14 cellular contexts compared by ENCODE assay signal in genomic region chr3:194208701-194209100, GRCh38.
DNase-seq lines count a peak whose midpoint lies in the region; ATAC-seq, FAIRE-seq and TF ChIP-seq lines count a peak whose summit lies in the region.
"Had no signal": no experiment of that assay in that cellular context is flagged by ENCODE, and none has a peak within 500 bp of the region (broad histone marks: within the 10 kb centered on the region; RNA-seq: fewer than 3 reads in every experiment).

No MANE protein-coding gene starts in this region.

- 88% methylated on average over 3 of the region's 3 CpGs; no CpG with 5 or more reads in 1 of the 2 experiments for WGBS in H1 (ENCODE audit: extremely low coverage in 1 of 2, insufficient coverage in 1 of 2, insufficient read length in 1 of 2, insufficient replicate concordance in 2 of 2, low coverage in 1 of 2, low lambda C conversion rate in 2 of 2, missing lambda C conversion rate in 1 of 2), 2 experiments
- 19 to 69% (median 45%) methylated on average over 3 of the region's 3 CpGs for WGBS in small intestine, 3 donors

- H2BK120ac ChIP-seq in H1 (replicated peaks; ENCODE audit: low read depth, low read length): peak overlapping the region; percentile 24

- H2BK5ac ChIP-seq in H1 (ENCODE audit: low read depth, low read length): no peak overlapping the region

- no peak overlapping the region for H3K56ac ChIP-seq in H1 (replicated peaks; ENCODE audit: insufficient read length, low read depth, low read length)

- H3K79me1 ChIP-seq in H1 (ENCODE audit: low read depth, low read length): no peaks in the 10 kb centered on the region

- H2BK12ac ChIP-seq in H1 (ENCODE audit: low read depth, low read length): no peak overlapping the region

- POLR2A ChIA-PET in H1 (lab: Charles Lee; ENCODE audit: partially characterized antibody): no interaction called here

- in situ Hi-C loops in GM13977 (cut with MboI; ENCODE audit: low pct_unique_long_range_greater_than_20kb, low sequenced_read_pairs, unreplicated experiment): no loop called here

- no peak for TF ChIP-seq CTCF in H1 (IDR thresholded peaks at IDR 0.05; ENCODE audit: control extremely low read depth in 1 of 3, insufficient read depth in 1 of 3, low read depth in 1 of 3, low read length in 3 of 3)
- TF ChIP-seq CTCF in GM13977 (IDR thresholded peaks at IDR 0.05; ENCODE audit: extremely low read depth, insufficient read depth, missing control alignments): no peak

- CTCF ChIA-PET in H1 (lab: Charles Lee; ENCODE audit: partially characterized antibody): interaction anchor here (1.6 kb wide), 1 partner anchor 107 kb away, joined by 5 read pairs; no protein-coding TSS in a partner anchor

- ATAC-seq in GM21723 (IDR thresholded peaks at IDR 0.05; ENCODE audit: unreplicated experiment): no peak
- ATAC-seq: A549, GM12878, HCT116, K562 had no signal

- no peak overlapping the region for H4K91ac ChIP-seq in H1 (replicated peaks; ENCODE audit: insufficient read length, low read length)

- H4K20me1 ChIP-seq in H1 (replicated peaks in 1 of 2; ENCODE audit: control insufficient read depth in 1 of 2, insufficient read depth in 2 of 2, low read length in 2 of 2): no peaks in the 10 kb centered on the region

- H3K36me3 ChIP-seq in H1 (ENCODE audit: control insufficient read depth in 2 of 4, insufficient read depth in 4 of 4, low read length in 3 of 4): no peaks in the 10 kb centered on the region
- H3K36me3 ChIP-seq in small intestine (ENCODE audit: control insufficient read depth in 2 of 2, insufficient read depth in 2 of 2, low read length in 2 of 2): no peaks in the 10 kb centered on the region
- H3K36me3 ChIP-seq: BE2C had no signal

- DNase-seq in DMS79 (lab: John Stamatoyannopoulos, UW) (peak; percentile 72), DMS79 treated with DMSO at 0.1 percent for 48 hours (lab: John Stamatoyannopoulos, UW) (peak; percentile 85), H1 (ENCODE audit: low read depth in 1 of 2, low spot score in 2 of 2) (no peak), small intestine (peak; percentile 13), GM13977 (ENCODE audit: low spot score) (no peak)
- DNase-seq: BE2C; CD4-positive, alpha-beta memory T cell had no signal

- no peak overlapping the region for H3K9ac ChIP-seq in H1 (replicated peaks in 1 of 4; ENCODE audit: extremely low read depth in 1 of 4, low read depth in 3 of 4, low read length in 3 of 4)

- no peak for TF ChIP-seq EP300 in H1 (IDR thresholded peaks at IDR 0.05; ENCODE audit: borderline replicate concordance in 1 of 2, low read depth in 2 of 2, low read length in 2 of 2)

- no peak for TF ChIP-seq RAD21 in H1 (IDR thresholded peaks at IDR 0.05 in 1 of 2, conservative IDR thresholded peaks at IDR 0.05 in 1 of 2; ENCODE audit: low read depth in 2 of 2, low read length in 2 of 2)

- H2AFZ ChIP-seq in H1 (ENCODE audit: low read length): no peak overlapping the region

- H3K18ac ChIP-seq in H1 (ENCODE audit: extremely low read depth, low read length): no peak overlapping the region

- no peak overlapping the region for H2BK15ac ChIP-seq in H1 (ENCODE audit: low read length)

- no peaks in the 10 kb centered on the region for H3K79me2 ChIP-seq in H1 (ENCODE audit: control insufficient read depth in 1 of 2, insufficient read depth in 2 of 2, low read length in 2 of 2)

- FAIRE-seq in H1 (lab: Jason Lieb, UNC) (no peak), small intestine (lab: Jason Lieb, UNC) (no peak)
- FAIRE-seq: A549, GM12878, H54, K562 had no signal

- no peak overlapping the region for H3K14ac ChIP-seq in H1 (ENCODE audit: insufficient read length)

- no peak overlapping the region for H4K8ac ChIP-seq in H1 (ENCODE audit: extremely low read depth, insufficient read depth, low read length)

- TF ChIP-seq POLR2A in H1 (IDR thresholded peaks at IDR 0.05; ENCODE audit: control extremely low read depth in 1 of 2, low read depth in 2 of 2, low read length in 2 of 2): no peak

- no peak overlapping the region for H3K4me2 ChIP-seq in H1 (ENCODE audit: insufficient read depth in 1 of 2, low read depth in 2 of 2, low read length in 2 of 2)
- H3K4me2 ChIP-seq: A549 had no signal

- H3K27me3 ChIP-seq in H1 (replicated peaks in 1 of 4; ENCODE audit: control insufficient read depth in 3 of 4, extremely low read depth in 1 of 4, insufficient read depth in 3 of 4, low read length in 3 of 4) (peaks cover 0 to 4% (median 2%) of the 10 kb centered on the region in 4 experiments; a peak in 2 of 7 replicates), small intestine (ENCODE audit: control insufficient read depth in 2 of 2, insufficient read depth in 2 of 2, low read length in 2 of 2) (peaks cover 0 to 2% of the 10 kb centered on the region in 2 donors)
- H3K27me3 ChIP-seq: BE2C had no signal

- no peak overlapping the region for H4K5ac ChIP-seq in H1 (ENCODE audit: insufficient read length, low read depth, low read length)

- peak overlapping the region; percentile 66; the same call in 1 of the 2 replicates for H2BK20ac ChIP-seq in H1 (ENCODE audit: low read length)

- H3K9me3 ChIP-seq in H1 (ENCODE audit: insufficient read depth in 2 of 2, low read depth in 1 of 2, low read length in 1 of 2) (no peaks in the 10 kb centered on the region), small intestine (ENCODE audit: control insufficient read depth, low read depth) (no peaks in the 10 kb centered on the region)
- H3K9me3 ChIP-seq: A549, BE2C had no signal

- H3K4me1 ChIP-seq in H1 (replicated peaks in 1 of 4; ENCODE audit: control insufficient read depth in 3 of 4, insufficient read depth in 4 of 4, low read length in 3 of 4): peaks cover 15 to 33% (median 23%) of the 10 kb centered on the region in 4 experiments
- no peaks in the 10 kb centered on the region for H3K4me1 ChIP-seq in small intestine (ENCODE audit: control insufficient read depth in 2 of 2, insufficient read depth in 1 of 2, low read depth in 1 of 2, low read length in 1 of 2)
- H3K4me1 ChIP-seq: A549 had no signal

- no peak overlapping the region for H3K23ac ChIP-seq in H1 (ENCODE audit: insufficient read length)

- H3K27ac ChIP-seq in H1 (ENCODE audit: low read depth, low read length): no peak overlapping the region
- no peak overlapping the region for H3K27ac ChIP-seq in small intestine (ENCODE audit: low read depth in 1 of 2, low read length in 1 of 2)
- H3K27ac ChIP-seq: A549, C4-2B had no signal

- no peak overlapping the region for H2AK5ac ChIP-seq in H1 (ENCODE audit: low read depth, low read length)

- no peak overlapping the region for H3K4ac ChIP-seq in H1 (replicated peaks; ENCODE audit: insufficient read length, low read depth, low read length)

- H3K4me3 ChIP-seq in H1 (ENCODE audit: extremely low read depth in 1 of 4, insufficient read depth in 2 of 4, low read depth in 3 of 4, low read length in 4 of 4) (no peak overlapping the region), small intestine (ENCODE audit: low read depth in 1 of 2, low read length in 2 of 2) (no peak overlapping the region)
- H3K4me3 ChIP-seq: A549, GM12878, K562 had no signal

- H3K23me2 ChIP-seq in H1 (ENCODE audit: low read depth, low read length): peaks cover 12% of the 10 kb centered on the region; the same call in 1 of the 2 replicates

TF ChIP-seq in H1, 55 proteins besides CTCF, POLR2A, EP300 and RAD21 (continues in another document):
- no peak for TF ChIP-seq JUN (IDR thresholded peaks at IDR 0.05; ENCODE audit: low read depth, low read length)
- no peak for TF ChIP-seq CHD2 (IDR thresholded peaks at IDR 0.05; ENCODE audit: low read length)
- TF ChIP-seq SIX5 (IDR thresholded peaks at IDR 0.05; ENCODE audit: low read depth, low read length): no peak
- TF ChIP-seq GABPA (IDR thresholded peaks at IDR 0.05; ENCODE audit: borderline replicate concordance, insufficient read depth, low read length): no peak
- no peak for TF ChIP-seq SAP30 (IDR thresholded peaks at IDR 0.05; ENCODE audit: insufficient read depth, insufficient replicate concordance, low read length)
- TF ChIP-seq SUZ12 (IDR thresholded peaks at IDR 0.05; ENCODE audit: low read length): no peak
- TF ChIP-seq RBBP5 (IDR thresholded peaks at IDR 0.05; ENCODE audit: borderline replicate concordance, low read depth, low read length): no peak
- no peak for TF ChIP-seq MAFK (IDR thresholded peaks at IDR 0.05; ENCODE audit: low read depth, low read length)

Comparison
In these comparisons a context has a peak if more than half of its experiments do, and no peak if none do; other contexts are left out.
1. DNase-seq: peak in DMS79 (single experiment), DMS79 treated with DMSO at 0.1 percent for 48 hours (single experiment) and small intestine (single experiment); none in H1 (0 of 2) and GM13977 (single experiment).